1 cellular context compared by ENCODE assay signal in genomic region chr2:200865736-200865995, GRCh38.
TF ChIP-seq lines count a peak whose summit lies in the region.

No MANE protein-coding gene starts in this region.

TF ChIP-seq in HepG2, 621 proteins besides CTCF, POLR2A, EP300 and RAD21:
- no peak for TF ChIP-seq RXRA (CRISPR knock-in tag; IDR thresholded peaks at IDR 0.05)
- TF ChIP-seq MAZ (IDR thresholded peaks at IDR 0.05; ENCODE audit: borderline replicate concordance, low read depth, low read length) = no peak
- TF ChIP-seq MAZ (CRISPR knock-in tag; IDR thresholded peaks at IDR 0.05; ENCODE audit: low read depth) = no peak
- TF ChIP-seq, protein P1, sequence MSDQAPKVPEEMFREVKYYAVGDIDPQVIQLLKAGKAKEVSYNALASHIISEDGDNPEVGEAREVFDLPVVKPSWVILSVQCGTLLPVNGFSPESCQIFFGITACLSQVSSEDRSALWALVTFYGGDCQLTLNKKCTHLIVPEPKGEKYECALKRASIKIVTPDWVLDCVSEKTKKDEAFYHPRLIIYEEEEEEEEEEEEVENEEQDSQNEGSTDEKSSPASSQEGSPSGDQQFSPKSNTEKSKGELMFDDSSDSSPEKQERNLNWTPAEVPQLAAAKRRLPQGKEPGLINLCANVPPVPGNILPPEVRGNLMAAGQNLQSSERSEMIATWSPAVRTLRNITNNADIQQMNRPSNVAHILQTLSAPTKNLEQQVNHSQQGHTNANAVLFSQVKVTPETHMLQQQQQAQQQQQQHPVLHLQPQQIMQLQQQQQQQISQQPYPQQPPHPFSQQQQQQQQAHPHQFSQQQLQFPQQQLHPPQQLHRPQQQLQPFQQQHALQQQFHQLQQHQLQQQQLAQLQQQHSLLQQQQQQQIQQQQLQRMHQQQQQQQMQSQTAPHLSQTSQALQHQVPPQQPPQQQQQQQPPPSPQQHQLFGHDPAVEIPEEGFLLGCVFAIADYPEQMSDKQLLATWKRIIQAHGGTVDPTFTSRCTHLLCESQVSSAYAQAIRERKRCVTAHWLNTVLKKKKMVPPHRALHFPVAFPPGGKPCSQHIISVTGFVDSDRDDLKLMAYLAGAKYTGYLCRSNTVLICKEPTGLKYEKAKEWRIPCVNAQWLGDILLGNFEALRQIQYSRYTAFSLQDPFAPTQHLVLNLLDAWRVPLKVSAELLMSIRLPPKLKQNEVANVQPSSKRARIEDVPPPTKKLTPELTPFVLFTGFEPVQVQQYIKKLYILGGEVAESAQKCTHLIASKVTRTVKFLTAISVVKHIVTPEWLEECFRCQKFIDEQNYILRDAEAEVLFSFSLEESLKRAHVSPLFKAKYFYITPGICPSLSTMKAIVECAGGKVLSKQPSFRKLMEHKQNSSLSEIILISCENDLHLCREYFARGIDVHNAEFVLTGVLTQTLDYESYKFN (CRISPR knock-in tag; conservative IDR thresholded peaks at IDR 0.05) = 0 out of 2 replicates have a peak, but pooled peaks have one; percentile 17
- TF ChIP-seq CREBL2 (CRISPR knock-in tag; IDR thresholded peaks at IDR 0.05; ENCODE audit: borderline replicate concordance) = no peak
- TF ChIP-seq YEATS4 (CRISPR knock-in tag; IDR thresholded peaks at IDR 0.05; ENCODE audit: borderline replicate concordance) = 0 out of 2 replicates have a peak, but pooled peaks have one; percentile 10
- TF ChIP-seq NFE2L1 (CRISPR knock-in tag; IDR thresholded peaks at IDR 0.05; ENCODE audit: borderline replicate concordance) = no peak
- TF ChIP-seq ZBTB38 (CRISPR knock-in tag; IDR thresholded peaks at IDR 0.05) = peak; percentile 10; the same call in 1 of the 2 replicates
- TF ChIP-seq ZXDC (CRISPR knock-in tag; IDR thresholded peaks at IDR 0.05) = 0 out of 2 replicates have a peak, but pooled peaks have one; percentile 63
- TF ChIP-seq, protein P2, sequence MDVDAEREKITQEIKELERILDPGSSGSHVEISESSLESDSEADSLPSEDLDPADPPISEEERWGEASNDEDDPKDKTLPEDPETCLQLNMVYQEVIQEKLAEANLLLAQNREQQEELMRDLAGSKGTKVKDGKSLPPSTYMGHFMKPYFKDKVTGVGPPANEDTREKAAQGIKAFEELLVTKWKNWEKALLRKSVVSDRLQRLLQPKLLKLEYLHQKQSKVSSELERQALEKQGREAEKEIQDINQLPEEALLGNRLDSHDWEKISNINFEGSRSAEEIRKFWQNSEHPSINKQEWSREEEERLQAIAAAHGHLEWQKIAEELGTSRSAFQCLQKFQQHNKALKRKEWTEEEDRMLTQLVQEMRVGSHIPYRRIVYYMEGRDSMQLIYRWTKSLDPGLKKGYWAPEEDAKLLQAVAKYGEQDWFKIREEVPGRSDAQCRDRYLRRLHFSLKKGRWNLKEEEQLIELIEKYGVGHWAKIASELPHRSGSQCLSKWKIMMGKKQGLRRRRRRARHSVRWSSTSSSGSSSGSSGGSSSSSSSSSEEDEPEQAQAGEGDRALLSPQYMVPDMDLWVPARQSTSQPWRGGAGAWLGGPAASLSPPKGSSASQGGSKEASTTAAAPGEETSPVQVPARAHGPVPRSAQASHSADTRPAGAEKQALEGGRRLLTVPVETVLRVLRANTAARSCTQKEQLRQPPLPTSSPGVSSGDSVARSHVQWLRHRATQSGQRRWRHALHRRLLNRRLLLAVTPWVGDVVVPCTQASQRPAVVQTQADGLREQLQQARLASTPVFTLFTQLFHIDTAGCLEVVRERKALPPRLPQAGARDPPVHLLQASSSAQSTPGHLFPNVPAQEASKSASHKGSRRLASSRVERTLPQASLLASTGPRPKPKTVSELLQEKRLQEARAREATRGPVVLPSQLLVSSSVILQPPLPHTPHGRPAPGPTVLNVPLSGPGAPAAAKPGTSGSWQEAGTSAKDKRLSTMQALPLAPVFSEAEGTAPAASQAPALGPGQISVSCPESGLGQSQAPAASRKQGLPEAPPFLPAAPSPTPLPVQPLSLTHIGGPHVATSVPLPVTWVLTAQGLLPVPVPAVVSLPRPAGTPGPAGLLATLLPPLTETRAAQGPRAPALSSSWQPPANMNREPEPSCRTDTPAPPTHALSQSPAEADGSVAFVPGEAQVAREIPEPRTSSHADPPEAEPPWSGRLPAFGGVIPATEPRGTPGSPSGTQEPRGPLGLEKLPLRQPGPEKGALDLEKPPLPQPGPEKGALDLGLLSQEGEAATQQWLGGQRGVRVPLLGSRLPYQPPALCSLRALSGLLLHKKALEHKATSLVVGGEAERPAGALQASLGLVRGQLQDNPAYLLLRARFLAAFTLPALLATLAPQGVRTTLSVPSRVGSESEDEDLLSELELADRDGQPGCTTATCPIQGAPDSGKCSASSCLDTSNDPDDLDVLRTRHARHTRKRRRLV (CRISPR knock-in tag; IDR thresholded peaks at IDR 0.05) = no peak
- TF ChIP-seq KLF12 (CRISPR knock-in tag; IDR thresholded peaks at IDR 0.05; ENCODE audit: borderline replicate concordance) = no peak
- no peak for TF ChIP-seq TAF15 (IDR thresholded peaks at IDR 0.05; ENCODE audit: low read depth, low read length, poor library complexity, severe bottlenecking)
- no peak for TF ChIP-seq PHF20 (CRISPR knock-in tag; IDR thresholded peaks at IDR 0.05)
- TF ChIP-seq ZNF569 (CRISPR knock-in tag; IDR thresholded peaks at IDR 0.05; ENCODE audit: borderline replicate concordance) = no peak
- TF ChIP-seq SMAD1 (CRISPR knock-in tag; IDR thresholded peaks at IDR 0.05; ENCODE audit: borderline replicate concordance, low read depth) = no peak
- peak; percentile 88; the same call in 1 of the 2 replicates for TF ChIP-seq ZNF460 (CRISPR knock-in tag; IDR thresholded peaks at IDR 0.05; ENCODE audit: borderline replicate concordance)
- TF ChIP-seq ZNF879 (CRISPR knock-in tag; IDR thresholded peaks at IDR 0.05) = no peak
- no peak for TF ChIP-seq ATF7 (IDR thresholded peaks at IDR 0.05)
- 0 out of 2 replicates have a peak, but pooled peaks have one; percentile 47 for TF ChIP-seq ATF7 (CRISPR knock-in tag; IDR thresholded peaks at IDR 0.05)
- no peak for TF ChIP-seq FOXK2 (IDR thresholded peaks at IDR 0.05)
- peak; percentile 71; the same call in 1 of the 2 replicates for TF ChIP-seq ZBTB33 (CRISPR knock-in tag; IDR thresholded peaks at IDR 0.05)
- TF ChIP-seq HOXA3 (CRISPR knock-in tag; IDR thresholded peaks at IDR 0.05) = peak; percentile 30; the same call in 1 of the 2 replicates
- no peak for TF ChIP-seq ZNF782 (CRISPR knock-in tag; IDR thresholded peaks at IDR 0.05; ENCODE audit: borderline replicate concordance)
- TF ChIP-seq JUNB (CRISPR knock-in tag; IDR thresholded peaks at IDR 0.05; ENCODE audit: borderline replicate concordance) = no peak
